1 cellular context compared by ENCODE assay signal in genomic region chr17:76038050-76038449, GRCh38.
TF ChIP-seq lines count a peak whose summit lies in the region.

No MANE protein-coding gene starts in this region.

TF ChIP-seq in K562, 482 proteins besides CTCF, POLR2A, EP300 and RAD21 (continues in another document):
- TF ChIP-seq ATF1 (CRISPR knock-in tag; IDR thresholded peaks at IDR 0.05) (no peak), ATF1 (tag; IDR thresholded peaks at IDR 0.05) (peak; percentile 58), ATF3 (IDR thresholded peaks at IDR 0.05) (peak; percentile 24; the same call in 1 of the 2 replicates), ATF3 (CRISPR knock-in tag; conservative IDR thresholded peaks at IDR 0.05) (no peak), ZNF280B (CRISPR knock-in tag; IDR thresholded peaks at IDR 0.05) (no peak), FOS (IDR thresholded peaks at IDR 0.05; ENCODE audit: extremely low read depth, insufficient read length) (no peak), ELF1 (tag; IDR thresholded peaks at IDR 0.05) (no peak), POLR2B (IDR thresholded peaks at IDR 0.05; ENCODE audit: low read depth, partially characterized antibody) (peak; percentile 37), ZFP91 (CRISPR knock-in tag; IDR thresholded peaks at IDR 0.05) (no peak), SUPT5H (IDR thresholded peaks at IDR 0.05) (peak; percentile 45), ZNF449 (CRISPR knock-in tag; IDR thresholded peaks at IDR 0.05) (no peak), CCNT2 (IDR thresholded peaks at IDR 0.05; ENCODE audit: borderline replicate concordance, extremely low read depth, insufficient read length, low read depth, low read length) (no peak), CBFA2T2 (conservative IDR thresholded peaks at IDR 0.05) (no peak), HNRNPK (IDR thresholded peaks at IDR 0.05; ENCODE audit: low read depth, low read length, poor library complexity, severe bottlenecking) (no peak), FOXA1 (IDR thresholded peaks at IDR 0.05; ENCODE audit: borderline replicate concordance) (no peak), CREB1 (IDR thresholded peaks at IDR 0.05) (peak; percentile 75), CREB1 (CRISPR knock-in tag; IDR thresholded peaks at IDR 0.05) (no peak), HNRNPLL (IDR thresholded peaks at IDR 0.05; ENCODE audit: low read depth, low read length, poor library complexity, severe bottlenecking) (no peak), MBD2 (IDR thresholded peaks at IDR 0.05; ENCODE audit: borderline replicate concordance, low read depth) (no peak), AFF1 (IDR thresholded peaks at IDR 0.05; ENCODE audit: low read depth in 1 of 2, partially characterized antibody in 2 of 2) (no peak), ZNF239 (CRISPR knock-in tag; IDR thresholded peaks at IDR 0.05) (no peak), ARID1B (IDR thresholded peaks at IDR 0.05) (no peak), TSHZ1 (CRISPR knock-in tag; IDR thresholded peaks at IDR 0.05) (no peak), ZNF444 (CRISPR knock-in tag; IDR thresholded peaks at IDR 0.05) (no peak), ZNF551 (CRISPR knock-in tag; IDR thresholded peaks at IDR 0.05) (no peak), MTA2 (IDR thresholded peaks at IDR 0.05; ENCODE audit: low read depth) (no peak), ZBTB8A (IDR thresholded peaks at IDR 0.05; ENCODE audit: partially characterized antibody) (no peak), HMBOX1 (IDR thresholded peaks at IDR 0.05) (no peak), ZNF217 (CRISPR knock-in tag; IDR thresholded peaks at IDR 0.05) (no peak), TARDBP (IDR thresholded peaks at IDR 0.05) (no peak), ZNF282 (CRISPR knock-in tag; IDR thresholded peaks at IDR 0.05) (no peak), STAT5A (IDR thresholded peaks at IDR 0.05; ENCODE audit: borderline replicate concordance, low read length) (no peak), SMARCA5 (IDR thresholded peaks at IDR 0.05) (no peak), GABPA (tag; conservative IDR thresholded peaks at IDR 0.05; ENCODE audit: low read depth) (no peak), ZBTB33 (CRISPR knock-in tag; IDR thresholded peaks at IDR 0.05) (no peak), EGR1 (conservative IDR thresholded peaks at IDR 0.05) (no peak), ZNF384 (IDR thresholded peaks at IDR 0.05; ENCODE audit: low read depth, low read length) (no peak), GTF3C2 (IDR thresholded peaks at IDR 0.05; ENCODE audit: borderline replicate concordance, extremely low read depth, insufficient read length) (no peak), ATF7 (IDR thresholded peaks at IDR 0.05) (no peak), BMI1 (IDR thresholded peaks at IDR 0.05; ENCODE audit: low read length) (no peak), ZFP36 (IDR thresholded peaks at IDR 0.05; ENCODE audit: low read depth, low read length, partially characterized antibody) (no peak), ZBTB12 (CRISPR knock-in tag; IDR thresholded peaks at IDR 0.05) (no peak), SRF (CRISPR knock-in tag; IDR thresholded peaks at IDR 0.05) (no peak)
